ENCODE assay signal across 2 cellular contexts in genomic region chr15:64883997-64884511, GRCh38.
TF ChIP-seq lines count a peak whose summit lies in the region.

No MANE protein-coding gene starts in this region.

TF ChIP-seq in WTC11, 78 proteins besides CTCF, POLR2A, EP300 and RAD21:
- no peak for TF ChIP-seq EMX1 (CRISPR knock-in tag; IDR thresholded peaks at IDR 0.05)
- TF ChIP-seq JAZF1 (CRISPR knock-in tag; IDR thresholded peaks at IDR 0.05): no peak
- TF ChIP-seq ESRRA (CRISPR knock-in tag; IDR thresholded peaks at IDR 0.05; ENCODE audit: borderline replicate concordance): no peak
- no peak for TF ChIP-seq NR3C1 (CRISPR knock-in tag; conservative IDR thresholded peaks at IDR 0.05; ENCODE audit: low read depth)
- no peak for TF ChIP-seq FOXK1 (CRISPR knock-in tag; IDR thresholded peaks at IDR 0.05)
- TF ChIP-seq ZNF121 (CRISPR knock-in tag; IDR thresholded peaks at IDR 0.05): no peak
- TF ChIP-seq, protein P1, sequence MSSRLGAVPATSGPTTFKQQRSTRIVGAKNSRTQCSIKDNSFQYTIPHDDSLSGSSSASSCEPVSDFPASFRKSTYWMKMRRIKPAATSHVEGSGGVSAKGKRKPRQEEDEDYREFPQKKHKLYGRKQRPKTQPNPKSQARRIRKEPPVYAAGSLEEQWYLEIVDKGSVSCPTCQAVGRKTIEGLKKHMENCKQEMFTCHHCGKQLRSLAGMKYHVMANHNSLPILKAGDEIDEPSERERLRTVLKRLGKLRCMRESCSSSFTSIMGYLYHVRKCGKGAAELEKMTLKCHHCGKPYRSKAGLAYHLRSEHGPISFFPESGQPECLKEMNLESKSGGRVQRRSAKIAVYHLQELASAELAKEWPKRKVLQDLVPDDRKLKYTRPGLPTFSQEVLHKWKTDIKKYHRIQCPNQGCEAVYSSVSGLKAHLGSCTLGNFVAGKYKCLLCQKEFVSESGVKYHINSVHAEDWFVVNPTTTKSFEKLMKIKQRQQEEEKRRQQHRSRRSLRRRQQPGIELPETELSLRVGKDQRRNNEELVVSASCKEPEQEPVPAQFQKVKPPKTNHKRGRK (CRISPR knock-in tag; IDR thresholded peaks at IDR 0.05; ENCODE audit: borderline replicate concordance): no peak
- TF ChIP-seq ZNF396 (CRISPR knock-in tag; IDR thresholded peaks at IDR 0.05; ENCODE audit: borderline replicate concordance): no peak
- no peak for TF ChIP-seq ZNF263 (CRISPR knock-in tag; IDR thresholded peaks at IDR 0.05; ENCODE audit: low read depth)
- TF ChIP-seq, protein P2, sequence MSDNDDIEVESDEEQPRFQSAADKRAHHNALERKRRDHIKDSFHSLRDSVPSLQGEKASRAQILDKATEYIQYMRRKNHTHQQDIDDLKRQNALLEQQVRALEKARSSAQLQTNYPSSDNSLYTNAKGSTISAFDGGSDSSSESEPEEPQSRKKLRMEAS (CRISPR knock-in tag; IDR thresholded peaks at IDR 0.05): no peak
- TF ChIP-seq FOXJ3 (CRISPR knock-in tag; IDR thresholded peaks at IDR 0.05; ENCODE audit: borderline replicate concordance): no peak
- TF ChIP-seq SMAD3 (CRISPR knock-in tag; IDR thresholded peaks at IDR 0.05; ENCODE audit: borderline replicate concordance): no peak
- TF ChIP-seq, protein P3, sequence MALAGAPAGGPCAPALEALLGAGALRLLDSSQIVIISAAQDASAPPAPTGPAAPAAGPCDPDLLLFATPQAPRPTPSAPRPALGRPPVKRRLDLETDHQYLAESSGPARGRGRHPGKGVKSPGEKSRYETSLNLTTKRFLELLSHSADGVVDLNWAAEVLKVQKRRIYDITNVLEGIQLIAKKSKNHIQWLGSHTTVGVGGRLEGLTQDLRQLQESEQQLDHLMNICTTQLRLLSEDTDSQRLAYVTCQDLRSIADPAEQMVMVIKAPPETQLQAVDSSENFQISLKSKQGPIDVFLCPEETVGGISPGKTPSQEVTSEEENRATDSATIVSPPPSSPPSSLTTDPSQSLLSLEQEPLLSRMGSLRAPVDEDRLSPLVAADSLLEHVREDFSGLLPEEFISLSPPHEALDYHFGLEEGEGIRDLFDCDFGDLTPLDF (CRISPR knock-in tag; IDR thresholded peaks at IDR 0.05): no peak
- TF ChIP-seq TP53 (CRISPR knock-in tag; IDR thresholded peaks at IDR 0.05): no peak
- no peak for TF ChIP-seq NFATC4 (CRISPR knock-in tag; IDR thresholded peaks at IDR 0.05)
- TF ChIP-seq CREB1 (CRISPR knock-in tag; IDR thresholded peaks at IDR 0.05): no peak
- TF ChIP-seq ELF4 (CRISPR knock-in tag; IDR thresholded peaks at IDR 0.05; ENCODE audit: low read depth): no peak
- no peak for TF ChIP-seq HMGXB4 (CRISPR knock-in tag; IDR thresholded peaks at IDR 0.05)
- TF ChIP-seq NR1H2 (CRISPR knock-in tag; IDR thresholded peaks at IDR 0.05): no peak

TF ChIP-seq in HepG2, 621 proteins besides CTCF, POLR2A, EP300 and RAD21 (continues in another document):
- TF ChIP-seq, protein P4, sequence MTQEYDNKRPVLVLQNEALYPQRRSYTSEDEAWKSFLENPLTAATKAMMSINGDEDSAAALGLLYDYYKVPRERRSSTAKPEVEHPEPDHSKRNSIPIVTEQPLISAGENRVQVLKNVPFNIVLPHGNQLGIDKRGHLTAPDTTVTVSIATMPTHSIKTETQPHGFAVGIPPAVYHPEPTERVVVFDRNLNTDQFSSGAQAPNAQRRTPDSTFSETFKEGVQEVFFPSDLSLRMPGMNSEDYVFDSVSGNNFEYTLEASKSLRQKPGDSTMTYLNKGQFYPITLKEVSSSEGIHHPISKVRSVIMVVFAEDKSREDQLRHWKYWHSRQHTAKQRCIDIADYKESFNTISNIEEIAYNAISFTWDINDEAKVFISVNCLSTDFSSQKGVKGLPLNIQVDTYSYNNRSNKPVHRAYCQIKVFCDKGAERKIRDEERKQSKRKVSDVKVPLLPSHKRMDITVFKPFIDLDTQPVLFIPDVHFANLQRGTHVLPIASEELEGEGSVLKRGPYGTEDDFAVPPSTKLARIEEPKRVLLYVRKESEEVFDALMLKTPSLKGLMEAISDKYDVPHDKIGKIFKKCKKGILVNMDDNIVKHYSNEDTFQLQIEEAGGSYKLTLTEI (CRISPR knock-in tag; conservative IDR thresholded peaks at IDR 0.05): no peak
- TF ChIP-seq ZNF792 (CRISPR knock-in tag; IDR thresholded peaks at IDR 0.05) (no peak), ZNF33B (CRISPR knock-in tag; IDR thresholded peaks at IDR 0.05) (no peak), TERF1 (CRISPR knock-in tag; IDR thresholded peaks at IDR 0.05) (no peak), ARID5B (CRISPR knock-in tag; IDR thresholded peaks at IDR 0.05) (peak; percentile 28; the same call in 1 of the 2 replicates), RARA (CRISPR knock-in tag; IDR thresholded peaks at IDR 0.05) (peak; percentile 63), LCORL (IDR thresholded peaks at IDR 0.05) (0 out of 2 replicates have a peak, but pooled peaks have one; percentile 19), LCORL (CRISPR knock-in tag; IDR thresholded peaks at IDR 0.05) (no peak), RELA (CRISPR knock-in tag; IDR thresholded peaks at IDR 0.05) (peak; percentile 87; the same call in 1 of the 2 replicates), SAP130 (CRISPR knock-in tag; IDR thresholded peaks at IDR 0.05; ENCODE audit: low read depth) (peak; percentile 34; the same call in 1 of the 2 replicates), FOSL2 (CRISPR knock-in tag; IDR thresholded peaks at IDR 0.05) (peak; percentile 61), ZNF670 (CRISPR knock-in tag; IDR thresholded peaks at IDR 0.05; ENCODE audit: borderline replicate concordance) (peak; percentile 24; the same call in 1 of the 2 replicates), SALL1 (CRISPR knock-in tag; IDR thresholded peaks at IDR 0.05) (peak; percentile 37; the same call in 1 of the 2 replicates), CHD4 (IDR thresholded peaks at IDR 0.05; ENCODE audit: borderline replicate concordance, low read length) (no peak), IKZF1 (IDR thresholded peaks at IDR 0.05) (no peak), XRCC5 (optimal IDR thresholded peaks at IDR 0.05; ENCODE audit: low read length) (peak; percentile 27), ZNF687 (CRISPR knock-in tag; IDR thresholded peaks at IDR 0.05) (peak; percentile 24; the same call in 1 of the 2 replicates), ZNF24 (IDR thresholded peaks at IDR 0.05) (no peak), ZNF263 (CRISPR knock-in tag; IDR thresholded peaks at IDR 0.05) (no peak), BHLHE40 (IDR thresholded peaks at IDR 0.05; ENCODE audit: low read length) (peak; percentile 32; the same call in 1 of the 2 replicates), ARNTL (CRISPR knock-in tag; IDR thresholded peaks at IDR 0.05) (peak; percentile 52; the same call in 1 of the 2 replicates), IKZF5 (CRISPR knock-in tag; IDR thresholded peaks at IDR 0.05) (no peak)
- TF ChIP-seq, protein P5, sequence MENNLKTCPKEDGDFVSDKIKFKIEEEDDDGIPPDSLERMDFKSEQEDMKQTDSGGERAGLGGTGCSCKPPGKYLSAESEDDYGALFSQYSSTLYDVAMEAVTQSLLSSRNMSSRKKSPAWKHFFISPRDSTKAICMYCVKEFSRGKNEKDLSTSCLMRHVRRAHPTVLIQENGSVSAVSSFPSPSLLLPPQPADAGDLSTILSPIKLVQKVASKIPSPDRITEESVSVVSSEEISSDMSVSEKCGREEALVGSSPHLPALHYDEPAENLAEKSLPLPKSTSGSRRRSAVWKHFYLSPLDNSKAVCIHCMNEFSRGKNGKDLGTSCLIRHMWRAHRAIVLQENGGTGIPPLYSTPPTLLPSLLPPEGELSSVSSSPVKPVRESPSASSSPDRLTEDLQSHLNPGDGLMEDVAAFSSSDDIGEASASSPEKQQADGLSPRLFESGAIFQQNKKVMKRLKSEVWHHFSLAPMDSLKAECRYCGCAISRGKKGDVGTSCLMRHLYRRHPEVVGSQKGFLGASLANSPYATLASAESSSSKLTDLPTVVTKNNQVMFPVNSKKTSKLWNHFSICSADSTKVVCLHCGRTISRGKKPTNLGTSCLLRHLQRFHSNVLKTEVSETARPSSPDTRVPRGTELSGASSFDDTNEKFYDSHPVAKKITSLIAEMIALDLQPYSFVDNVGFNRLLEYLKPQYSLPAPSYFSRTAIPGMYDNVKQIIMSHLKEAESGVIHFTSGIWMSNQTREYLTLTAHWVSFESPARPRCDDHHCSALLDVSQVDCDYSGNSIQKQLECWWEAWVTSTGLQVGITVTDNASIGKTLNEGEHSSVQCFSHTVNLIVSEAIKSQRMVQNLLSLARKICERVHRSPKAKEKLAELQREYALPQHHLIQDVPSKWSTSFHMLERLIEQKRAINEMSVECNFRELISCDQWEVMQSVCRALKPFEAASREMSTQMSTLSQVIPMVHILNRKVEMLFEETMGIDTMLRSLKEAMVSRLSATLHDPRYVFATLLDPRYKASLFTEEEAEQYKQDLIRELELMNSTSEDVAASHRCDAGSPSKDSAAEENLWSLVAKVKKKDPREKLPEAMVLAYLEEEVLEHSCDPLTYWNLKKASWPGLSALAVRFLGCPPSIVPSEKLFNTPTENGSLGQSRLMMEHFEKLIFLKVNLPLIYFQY (CRISPR knock-in tag; IDR thresholded peaks at IDR 0.05; ENCODE audit: borderline replicate concordance): no peak
- TF ChIP-seq, protein P6, sequence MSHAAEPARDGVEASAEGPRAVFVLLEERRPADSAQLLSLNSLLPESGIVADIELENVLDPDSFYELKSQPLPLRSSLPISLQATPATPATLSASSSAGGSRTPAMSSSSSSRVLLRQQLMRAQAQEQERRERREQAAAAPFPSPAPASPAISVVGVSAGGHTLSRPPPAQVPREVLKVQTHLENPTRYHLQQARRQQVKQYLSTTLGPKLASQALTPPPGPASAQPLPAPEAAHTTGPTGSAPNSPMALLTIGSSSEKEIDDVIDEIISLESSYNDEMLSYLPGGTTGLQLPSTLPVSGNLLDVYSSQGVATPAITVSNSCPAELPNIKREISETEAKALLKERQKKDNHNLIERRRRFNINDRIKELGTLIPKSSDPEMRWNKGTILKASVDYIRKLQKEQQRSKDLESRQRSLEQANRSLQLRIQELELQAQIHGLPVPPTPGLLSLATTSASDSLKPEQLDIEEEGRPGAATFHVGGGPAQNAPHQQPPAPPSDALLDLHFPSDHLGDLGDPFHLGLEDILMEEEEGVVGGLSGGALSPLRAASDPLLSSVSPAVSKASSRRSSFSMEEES (CRISPR knock-in tag; IDR thresholded peaks at IDR 0.05): peak; percentile 34; the same call in 1 of the 2 replicates
